ENCODE assay signal across 8 cellular contexts in the genomic region with DNA sequence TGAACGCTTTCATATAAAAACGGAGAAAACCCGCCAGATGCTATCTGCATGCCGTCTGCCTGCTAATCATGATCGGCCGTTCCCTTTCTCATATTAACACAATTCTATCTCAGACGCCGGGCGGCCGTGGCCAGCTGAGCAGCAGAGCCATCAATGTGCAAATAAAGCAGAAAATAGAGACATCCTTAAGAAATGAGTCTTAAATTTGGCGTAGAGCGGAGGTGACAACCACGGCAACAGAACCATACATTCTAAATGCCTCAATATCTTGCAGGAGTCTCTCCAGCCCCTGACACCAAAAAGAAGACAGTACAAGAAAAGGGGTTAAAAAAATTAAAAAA. TPM values are rescaled to one million over a fixed set of nuclear protein-coding genes. Genes with fewer than 3 reads are reported as not detected.
A peak's percentile ranks its signal among the peaks of the same experiment; 100 is the strongest.
DNase-seq lines count a peak whose midpoint lies in the region; ATAC-seq and TF ChIP-seq lines count a peak whose summit lies in the region.

No MANE protein-coding gene starts in this region.

- peak overlapping the region; percentile 92 for H3K9ac ChIP-seq in endodermal cell (ENCODE audit: extremely low read depth, low read length, poor library complexity, severe bottlenecking)

- H3K36me3 Mint-ChIP-seq in endodermal cell (ENCODE audit: low read depth), result no peaks in the 10 kb centered on the region

- 1% methylated on average over 13 of the region's 13 CpGs; no CpG with 5 or more reads in 1 of the 2 experiments for WGBS in endodermal cell (ENCODE audit: insufficient coverage in 1 of 2, insufficient read length in 1 of 2), 2 experiments
- 6% methylated on average over 13 of the region's 13 CpGs for WGBS in ovary, 3 donors

- H3K36me3 ChIP-seq in endodermal cell (ENCODE audit: control insufficient read depth, insufficient read depth, low read length) (peaks cover 4% of the 10 kb centered on the region), ovary (no peaks in the 10 kb centered on the region)

- peaks cover 42% of the 10 kb centered on the region for H3K27me3 Mint-ChIP-seq in endodermal cell (ENCODE audit: insufficient read depth)

- TF ChIP-seq POLR2A in ovary (IDR thresholded peaks at IDR 0.05), result no peak

- H3K27me3 ChIP-seq in endodermal cell (ENCODE audit: control insufficient read depth, insufficient read depth, low read length, poor library complexity, severe bottlenecking), result peaks cover 17% of the 10 kb centered on the region
- no peaks in the 10 kb centered on the region for H3K27me3 ChIP-seq in ovary

- H3K4me1 Mint-ChIP-seq in endodermal cell, result peaks cover 41% of the 10 kb centered on the region

- no peaks in the 10 kb centered on the region for H3K9me3 Mint-ChIP-seq in endodermal cell

- DNase-seq in activated CD8-positive, alpha-beta memory T cell treated with anti-CD3 and anti-CD28 coated beads, Interleukin-2, amount 50 U/mL, for 48 hours, result peak; percentile 53
- DNase-seq in activated CD8-positive, alpha-beta memory T cell treated with anti-CD3 and anti-CD28 coated beads for 24 hours, result no peak
- DNase-seq in OCI-M1 (lab: John Stamatoyannopoulos, UW), result peak; percentile 59
- peak; percentile 63 for DNase-seq in endodermal cell
- DNase-seq in ovary, result peak in 1 of 5 donors; percentile 24
- no peak for DNase-seq in AG20443 (ENCODE audit: low spot score)
- no peak for DNase-seq in GM03348 (ENCODE audit: low spot score)

- no peak for ATAC-seq in GM21381 (IDR thresholded peaks at IDR 0.05; ENCODE audit: unreplicated experiment)

- intact Hi-C loops in ovary (cut with DNase I), result no loop called here

- H3K27ac Mint-ChIP-seq in endodermal cell, result peak overlapping the region; percentile 81

- no peak for TF ChIP-seq CTCF in endodermal cell (conservative IDR thresholded peaks at IDR 0.05)
- TF ChIP-seq CTCF in ovary (IDR thresholded peaks at IDR 0.05), result no peak

- TF ChIP-seq EP300 in ovary (IDR thresholded peaks at IDR 0.05), result no peak

- peaks cover 6% of the 10 kb centered on the region for H3K4me1 ChIP-seq in endodermal cell (ENCODE audit: control insufficient read depth, insufficient read depth, low read length)
- peaks cover 3% of the 10 kb centered on the region for H3K4me1 ChIP-seq in ovary (ENCODE audit: insufficient read depth)

- peak overlapping the region; percentile 77 for H3K27ac ChIP-seq in endodermal cell (ENCODE audit: low read depth, low read length)
- H3K27ac ChIP-seq in ovary, result no peak overlapping the region

- peak overlapping the region; percentile 96 for H3K4me3 ChIP-seq in endodermal cell (ENCODE audit: low read length)
- peak overlapping the region; percentile 59 for H3K4me3 ChIP-seq in ovary

- H3K9me3 ChIP-seq in endodermal cell (ENCODE audit: control insufficient read depth, low read length) (no peaks in the 10 kb centered on the region), ovary (no peaks in the 10 kb centered on the region)

- peak overlapping the region; percentile 75 for H3K4me3 Mint-ChIP-seq in endodermal cell

RNA-seq across cellular contexts. Expression of gene IRX5, which starts 2.7 kb away (rescaled TPM):
- 1 to 10 TPM; 1.6 to 2.6 TPM for total RNA-seq in endodermal cell
- 17.1 TPM for polyA plus RNA-seq in endodermal cell (2013, experiment 1 of 2)
- 12.0 TPM for polyA plus RNA-seq in endodermal cell (2013, experiment 2 of 2)
- total RNA-seq in ovary, result 1 to 10 TPM in 1 of 7 donors, under 1 TPM in 6; 0.35 to 9.7 (median 0.60) TPM
- polyA plus RNA-seq in ovary, result 1 to 10 TPM; 1.1 to 1.6 TPM

Comparison
In these comparisons a context has a peak if more than half of its experiments do, and no peak if none do; other contexts are left out.
1. DNase-seq: peak in activated CD8-positive, alpha-beta memory T cell treated with anti-CD3 and anti-CD28 coated beads, Interleukin-2, amount 50 U/mL, for 48 hours (single experiment), OCI-M1 (single experiment) and endodermal cell (single experiment); none in activated CD8-positive, alpha-beta memory T cell treated with anti-CD3 and anti-CD28 coated beads for 24 hours (single experiment), AG20443 (single experiment) and GM03348 (single experiment).